In the genomic region with DNA sequence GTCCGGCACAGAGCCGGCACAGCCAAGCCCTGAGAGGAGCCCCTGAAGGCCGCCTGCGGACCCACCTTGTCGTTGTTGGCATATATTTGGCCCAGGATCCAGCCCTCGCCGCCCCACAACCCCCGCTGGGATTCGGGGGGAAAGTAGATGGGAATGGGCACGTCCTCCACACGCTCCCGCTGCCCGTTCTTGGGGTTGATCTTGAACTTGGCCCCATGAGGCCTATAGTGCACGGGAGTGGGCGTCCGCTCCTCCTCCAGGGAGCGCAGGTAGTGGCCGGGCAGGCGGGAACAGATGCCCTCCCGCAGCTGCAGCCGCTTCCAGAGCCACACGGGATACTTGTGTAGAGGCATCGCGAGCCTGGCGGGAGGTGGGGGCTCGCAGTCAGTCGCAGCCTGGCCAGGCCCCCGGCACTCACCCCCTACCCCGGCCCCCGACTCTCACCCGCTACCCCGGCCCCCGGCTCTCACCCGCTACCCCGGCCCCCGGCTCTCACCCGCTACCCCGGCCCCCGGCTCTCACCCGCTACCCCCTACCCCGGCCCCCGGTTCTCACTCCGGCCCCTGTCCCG, we compare ENCODE assay signal across 8 cellular contexts. TPM values are rescaled to one million over a fixed set of nuclear protein-coding genes. Genes with fewer than 3 reads are reported as not detected.
DNase-seq lines count a peak whose midpoint lies in the region; ATAC-seq and TF ChIP-seq lines count a peak whose summit lies in the region.

No MANE protein-coding gene starts in this region.

- CTCF ChIA-PET in Calu3 (lab: Charles Lee): interaction anchor here (1.2 to 1.8 kb wide), 4 partner anchors 8 to 273 kb away, joined by 3 to 8 read pairs (median 5); a partner anchor contains a TSS

- no peak for TF ChIP-seq POLR2A in Peyer's patch (IDR thresholded peaks at IDR 0.05)

- H3K27me3 ChIP-seq in Peyer's patch (no peaks in the 10 kb centered on the region), fibroblast of lung (ENCODE audit: control insufficient read depth, insufficient read depth, low read length) (no peaks in the 10 kb centered on the region), parathyroid adenoma (ENCODE audit: control insufficient read depth, insufficient read depth, low read length) (no peaks in the 10 kb centered on the region)

- ATAC-seq in GM19023 (IDR thresholded peaks at IDR 0.05; ENCODE audit: unreplicated experiment): no peak
- no peak for ATAC-seq in HG02588 (IDR thresholded peaks at IDR 0.05; ENCODE audit: unreplicated experiment)

- H3K27ac ChIP-seq in Peyer's patch (peak overlapping the region; percentile 50 to 66 (median 62)), fibroblast of lung (ENCODE audit: insufficient read depth, low read length) (no peak overlapping the region), parathyroid adenoma (no peak overlapping the region)

- H2AFZ ChIP-seq in fibroblast of lung (ENCODE audit: low read length) (no peak overlapping the region), parathyroid adenoma (no peak overlapping the region)

- TF ChIP-seq CTCF in Calu3 (IDR thresholded peaks at IDR 0.05; ENCODE audit: unreplicated experiment): no peak
- no peak for TF ChIP-seq CTCF in Peyer's patch (IDR thresholded peaks at IDR 0.05)
- no peak for TF ChIP-seq CTCF in fibroblast of lung (conservative IDR thresholded peaks at IDR 0.05 in 1 of 2, IDR thresholded peaks at IDR 0.05 in 1 of 2; ENCODE audit: low read depth in 1 of 2, low read length in 2 of 2)
- TF ChIP-seq CTCF in parathyroid adenoma (IDR thresholded peaks at IDR 0.05): no peak

- DNase-seq in Calu3 (no peak), Peyer's patch (peak in 1 of 3 donors; percentile 44), fibroblast of lung (ENCODE audit: low read depth in 2 of 2) (peak in 1 of 2 donors; percentile 23), cerebellum (ENCODE audit: low spot score) (no peak), cerebellar cortex (ENCODE audit: low spot score) (no peak)

- H3K4me3 ChIP-seq in Peyer's patch (peak overlapping the region; percentile 51 to 67 (median 57)), fibroblast of lung (replicated peaks in 1 of 4; ENCODE audit: control extremely low read depth in 1 of 4, insufficient read depth in 1 of 4, low read depth in 3 of 4, low read length in 4 of 4) (peak overlapping the region; percentile 38 to 49 (median 39)), parathyroid adenoma (ENCODE audit: low read depth, low read length) (peak overlapping the region; percentile 26)

- BruUV-seq in Calu3 (replicated peaks; lab: Mats Ljungman, UMichigan): no TSS peak

- no peaks in the 10 kb centered on the region for H3K9me3 Mint-ChIP-seq in Calu3 (ENCODE audit: low read depth, unreplicated experiment)

- H3K9me3 ChIP-seq in Peyer's patch (no peaks in the 10 kb centered on the region), fibroblast of lung (ENCODE audit: control insufficient read depth, insufficient read depth, low read depth, low read length) (no peaks in the 10 kb centered on the region), parathyroid adenoma (ENCODE audit: control insufficient read depth, low read length) (no peaks in the 10 kb centered on the region)

- H3K79me2 ChIP-seq in fibroblast of lung (ENCODE audit: control insufficient read depth, insufficient read depth, low read length) (peaks cover 2% of the 10 kb centered on the region), parathyroid adenoma (no peaks in the 10 kb centered on the region)

- peaks cover 58% of the 10 kb centered on the region for H3K36me3 Mint-ChIP-seq in Calu3 (ENCODE audit: insufficient read depth, unreplicated experiment)

- no peaks in the 10 kb centered on the region for H3K27me3 Mint-ChIP-seq in Calu3 (ENCODE audit: unreplicated experiment)

- H3K4me1 Mint-ChIP-seq in Calu3 (ENCODE audit: low read depth, unreplicated experiment): no peaks in the 10 kb centered on the region

- peak overlapping the region; percentile 23 for H3K9ac ChIP-seq in fibroblast of lung (ENCODE audit: insufficient read depth, low read length)
- H3K9ac ChIP-seq in parathyroid adenoma: no peak overlapping the region

- no peaks in the 10 kb centered on the region for H4K20me1 ChIP-seq in fibroblast of lung (ENCODE audit: control insufficient read depth, extremely low read depth, insufficient read depth, low read length)

- H3K36me3 ChIP-seq in Peyer's patch (peaks cover 0 to 62% (median 0%) of the 10 kb centered on the region in 3 donors), fibroblast of lung (ENCODE audit: control insufficient read depth, insufficient read depth, low read length) (peaks cover 45% of the 10 kb centered on the region), parathyroid adenoma (ENCODE audit: control insufficient read depth, insufficient read depth, low read length) (no peaks in the 10 kb centered on the region)

- intact Hi-C loops in Calu3 (cut with micrococcal nuclease; ENCODE audit: unreplicated experiment): no loop called here

- H3K27ac Mint-ChIP-seq in Calu3 (ENCODE audit: unreplicated experiment): peak overlapping the region; percentile 85

- peaks cover 0 to 17% (median 13%) of the 10 kb centered on the region in 4 donors for H3K4me1 ChIP-seq in Peyer's patch
- peaks cover 2% of the 10 kb centered on the region for H3K4me1 ChIP-seq in fibroblast of lung (ENCODE audit: control insufficient read depth, extremely low read depth, insufficient read depth, low read length)
- H3K4me1 ChIP-seq in parathyroid adenoma: peaks cover 9% of the 10 kb centered on the region

- H3K4me3 Mint-ChIP-seq in Calu3 (ENCODE audit: low read depth, unreplicated experiment): peak overlapping the region; percentile 72

- H3K4me2 ChIP-seq in fibroblast of lung (ENCODE audit: extremely low read depth, insufficient read depth, low read length) (peak overlapping the region; percentile 90), parathyroid adenoma (ENCODE audit: low read length) (peak overlapping the region; percentile 67)

RNA-seq across cellular contexts. Expression of a gene that starts 0.4 kb away (rescaled TPM):
- total RNA-seq in Calu3 (2022): 115 and 126 TPM in 2 replicates
- 10 to 100 TPM; 58.3 to 73.4 (median 61.3) TPM for total RNA-seq in Peyer's patch
- total RNA-seq in fibroblast of lung: 53.7 and 65.2 TPM in 2 replicates
- polyA plus RNA-seq in fibroblast of lung: 86.5 and 133 TPM in 2 replicates
- polyA plus RNA-seq in fibroblast of lung (2012): 108 and 151 TPM in 2 replicates
- 84.8 and 123 TPM in 2 replicates for polyA minus RNA-seq in fibroblast of lung (ENCODE audit: low replicate concordance)
- total RNA-seq in cerebellum: 26.2 TPM

RNA-seq across cellular contexts. Expression of a gene that starts 11.8 kb away (rescaled TPM):
- 70.0 and 78.5 TPM in 2 replicates for total RNA-seq in Calu3 (2022)
- total RNA-seq in Peyer's patch: 100 to 1,000 TPM; 130 to 211 (median 166) TPM
- 48.8 and 82.7 TPM in 2 replicates for total RNA-seq in fibroblast of lung
- 46.2 and 73.2 TPM in 2 replicates for polyA plus RNA-seq in fibroblast of lung
- 63.8 and 83.4 TPM in 2 replicates for polyA plus RNA-seq in fibroblast of lung (2012)
- 132 and 193 TPM in 2 replicates for polyA minus RNA-seq in fibroblast of lung (ENCODE audit: low replicate concordance)
- total RNA-seq in cerebellum: 17.5 TPM

RNA-seq across cellular contexts. Expression of a gene that starts 17.4 kb away (rescaled TPM):
- 49.8 and 52.5 TPM in 2 replicates for total RNA-seq in Calu3 (2022)
- 10 to 100 TPM; 31.4 to 47.2 (median 37.3) TPM for total RNA-seq in Peyer's patch
- 18.2 and 18.7 TPM in 2 replicates for total RNA-seq in fibroblast of lung
- 5.1 and 7.2 TPM in 2 replicates for polyA plus RNA-seq in fibroblast of lung
- polyA plus RNA-seq in fibroblast of lung (2012): 8.3 and 10.7 TPM in 2 replicates
- polyA minus RNA-seq in fibroblast of lung (ENCODE audit: low replicate concordance): 6.5 and 7.4 TPM in 2 replicates
- 16.4 TPM for total RNA-seq in cerebellum

RNA-seq across cellular contexts. Expression of a gene that starts 27.0 kb away (rescaled TPM):
- total RNA-seq in Calu3 (2022): 88.2 and 96.5 TPM in 2 replicates
- total RNA-seq in Peyer's patch: 10 to 100 TPM in 3 of 4 donors, 1 to 10 TPM in 1; 9.6 to 65.2 (median 29.5) TPM
- 51.9 and 71.7 TPM in 2 replicates for total RNA-seq in fibroblast of lung
- polyA plus RNA-seq in fibroblast of lung: 114 and 121 TPM in 2 replicates
- polyA plus RNA-seq in fibroblast of lung (2012): 234 and 273 TPM in 2 replicates
- polyA minus RNA-seq in fibroblast of lung (ENCODE audit: low replicate concordance): 62.2 and 122 TPM in 2 replicates
- 19.1 TPM for total RNA-seq in cerebellum

RNA-seq across cellular contexts. Expression of a gene that starts 31.7 kb away (rescaled TPM):
- total RNA-seq in Calu3 (2022) (41.2 and 49.6 TPM in 2 replicates), Peyer's patch (100 to 1,000 TPM in 2 of 4 donors, 10 to 100 TPM in 2; 32.2 to 154 (median 105) TPM), fibroblast of lung (6.4 and 12.1 TPM in 2 replicates), cerebellum (5.6 TPM)
- 10.8 and 12.0 TPM in 2 replicates for polyA plus RNA-seq in fibroblast of lung
- polyA plus RNA-seq in fibroblast of lung (2012): 19.1 and 20.9 TPM in 2 replicates
- 9.7 and 25.1 TPM in 2 replicates for polyA minus RNA-seq in fibroblast of lung (ENCODE audit: low replicate concordance)

Comparison
In these comparisons a context has a peak if more than half of its experiments do, and no peak if none do; other contexts are left out.
1. H3K27ac ChIP-seq: peak in Peyer's patch (4 of 4); none in fibroblast of lung (single experiment) and parathyroid adenoma (single experiment).
2. Peak in every context shown above with its lines, with median percentiles within 50 percentile points of each other: H3K4me3 ChIP-seq.